Comparison of ENCODE assay signal across 8 cellular contexts in genomic region chr10:97425964-97426775, GRCh38. TPM values are rescaled to one million over a fixed set of nuclear protein-coding genes. Genes with fewer than 3 reads are reported as not detected.
DNase-seq lines count a peak whose midpoint lies in the region; TF ChIP-seq lines count a peak whose summit lies in the region.

Gene PGAM1, plus strand, starts transcription at chr10:97426191. Its CDS starts 117 bp downstream, at chr10:97426308.

- H3K4ac ChIP-seq in H9 (ENCODE audit: low read depth, low read length) = peak within 1 kb of the TSS; percentile 18; the same call in 1 of the 2 replicates

- no peak within 1 kb of the TSS for H3T11ph ChIP-seq in H9 (ENCODE audit: low read length)

- in situ Hi-C loops in G401 (cut with HindIII; ENCODE audit: low sequenced_read_pairs) = no loop called here

- H3K27me3 Mint-ChIP-seq in H9 (ENCODE audit: low read depth) (0 out of 2 replicates have a peak, but pooled peaks cover 1% of the 10 kb centered on the region), neural crest cell (ENCODE audit: low read depth) (no peaks in the 10 kb centered on the region)

- H3K4me3 ChIP-seq in stomach smooth muscle (ENCODE audit: low read length in 2 of 2) = peak within 1 kb of the TSS; percentile 91 to 96

- H3K79me2 ChIP-seq in H9 (ENCODE audit: insufficient read depth, low read length) = peaks cover 19% of the 10 kb centered on the region; the same call in 1 of the 2 replicates

- H3K27ac ChIP-seq in H9 (ENCODE audit: insufficient read length, low read depth, low read length) (peak within 1 kb of the TSS; percentile 74), stomach smooth muscle (ENCODE audit: low read length) (peak within 1 kb of the TSS; percentile 88)

- H3K4me2 ChIP-seq in H9 (ENCODE audit: insufficient read depth, insufficient read length, low read length) = peak within 1 kb of the TSS; percentile 83

- H3K4me3 Mint-ChIP-seq in H9 = peak within 1 kb of the TSS; percentile 90 to 96
- H3K4me3 Mint-ChIP-seq in neural crest cell = peak within 1 kb of the TSS; percentile 95

- H4K5ac ChIP-seq in H9 (ENCODE audit: insufficient read length, low read depth, low read length) = no peak within 1 kb of the TSS

- no peak within 1 kb of the TSS for H4K8ac ChIP-seq in H9 (replicated peaks; ENCODE audit: insufficient read length, low read depth, low read length)

- H2BK20ac ChIP-seq in H9 (ENCODE audit: low read depth, low read length, poor library complexity, severe bottlenecking) = no peak within 1 kb of the TSS

- H3K27ac Mint-ChIP-seq in H9 = peak within 1 kb of the TSS; percentile 97 to 99 (median 99)
- peak within 1 kb of the TSS; percentile 94 for H3K27ac Mint-ChIP-seq in neural crest cell (ENCODE audit: unreplicated experiment)

- no peak within 1 kb of the TSS for H2BK120ac ChIP-seq in H9 (ENCODE audit: low read depth, low read length, poor library complexity, severe bottlenecking)

- peak within 1 kb of the TSS; percentile 89 for H2BK12ac ChIP-seq in H9 (ENCODE audit: insufficient read length, low read depth, low read length)

- no peak within 1 kb of the TSS for H2AFZ ChIP-seq in H9 (ENCODE audit: low read length)

- peak within 1 kb of the TSS; percentile 34 for H3K56ac ChIP-seq in H9 (ENCODE audit: insufficient read length, low read depth, low read length)

- no CpG with 5 or more reads among the region's 90 CpGs for WGBS in H9 (ENCODE audit: extremely low coverage, insufficient read length, low lambda C conversion rate)

- H3K18ac ChIP-seq in H9 (ENCODE audit: insufficient read length, low read depth, low read length) = peak within 1 kb of the TSS; percentile 95

- H3K27me3 ChIP-seq in H9 (ENCODE audit: insufficient read depth, low read length) = no peaks in the 10 kb centered on the region
- no peaks in the 10 kb centered on the region for H3K27me3 ChIP-seq in stomach smooth muscle (ENCODE audit: control insufficient read depth in 1 of 2, insufficient read depth in 2 of 2, low read length in 2 of 2)

- H3K9ac ChIP-seq in H9 (ENCODE audit: extremely low read depth, insufficient read length, low read length) = peak within 1 kb of the TSS; percentile 99
- peak within 1 kb of the TSS; percentile 90 for H3K9ac ChIP-seq in stomach smooth muscle (ENCODE audit: low read length in 2 of 2)

- H3K9me3 ChIP-seq in H9 (ENCODE audit: control insufficient read depth, low read depth, low read length) (no peaks in the 10 kb centered on the region), stomach smooth muscle (ENCODE audit: control insufficient read depth in 2 of 2, low read length in 2 of 2) (no peaks in the 10 kb centered on the region)

- no peak within 1 kb of the TSS for H2AK5ac ChIP-seq in H9 (ENCODE audit: insufficient read length, low read length)

- H3K4me1 ChIP-seq in H9 (ENCODE audit: insufficient read depth, low read length) = no peaks in the 10 kb centered on the region
- H3K4me1 ChIP-seq in stomach smooth muscle (ENCODE audit: control insufficient read depth, insufficient read depth, low read length) = peaks cover 20% of the 10 kb centered on the region

- no peak within 1 kb of the TSS for H2BK15ac ChIP-seq in H9 (ENCODE audit: low read depth, low read length)

- no peaks in the 10 kb centered on the region for H4K20me1 ChIP-seq in H9 (ENCODE audit: control insufficient read depth, insufficient read depth, insufficient read length)

- peaks cover 9% of the 10 kb centered on the region for H3K23me2 ChIP-seq in H9 (ENCODE audit: insufficient read length, low read depth, low read length, poor library complexity, severe bottlenecking)

- TF ChIP-seq CTCF in H9 (conservative IDR thresholded peaks at IDR 0.05) (peak; percentile 69), neural crest cell (conservative IDR thresholded peaks at IDR 0.05) (peak; percentile 63)

- peak within 1 kb of the TSS; percentile 91 for H3K14ac ChIP-seq in H9 (ENCODE audit: insufficient read depth, low read length)

- DNase-seq in G401 (ENCODE audit: low spot score) (peak; percentile 93), H9 (peak; percentile 97), M059J (ENCODE audit: low read depth) (peak; percentile 92), SHP77 (lab: John Stamatoyannopoulos, UW) (peak; percentile 91 to 92), fibroblast of the conjunctiva (ENCODE audit: low read depth) (peak; percentile 96), neural crest cell (ENCODE audit: low read depth, low spot score) (peak; percentile 91)
- peak; percentile 98 for DNase-seq in activated effector memory CD4-positive, alpha-beta T cell treated with anti-CD3 and anti-CD28 coated beads, Interleukin-2, amount 50 U/mL, for 16 hours

- H4K91ac ChIP-seq in H9 (ENCODE audit: insufficient read length, low read depth, low read length) = no peak within 1 kb of the TSS

- H3K23ac ChIP-seq in H9 (ENCODE audit: insufficient read length, low read depth, low read length) = no peak within 1 kb of the TSS

- H2BK5ac ChIP-seq in H9 (ENCODE audit: insufficient read length, low read length) = peak within 1 kb of the TSS; percentile 61

- H3K4me1 Mint-ChIP-seq in H9 (peaks cover 17 to 19% of the 10 kb centered on the region in 2 experiments), neural crest cell (peaks cover 30% of the 10 kb centered on the region)

- H3K79me1 ChIP-seq in H9 (ENCODE audit: insufficient read depth, low read depth, low read length, poor library complexity, severe bottlenecking) = no peaks in the 10 kb centered on the region

- H3K36me3 ChIP-seq in stomach smooth muscle (ENCODE audit: control insufficient read depth in 2 of 2, insufficient read depth in 2 of 2, low read length in 2 of 2) = peaks cover 11 to 14% of the 10 kb centered on the region in 2 donors

- H3K36me3 Mint-ChIP-seq in H9 (ENCODE audit: insufficient read depth in 1 of 3, low read depth in 3 of 3) = peaks cover 30 to 43% (median 35%) of the 10 kb centered on the region in 3 experiments
- peaks cover 11% of the 10 kb centered on the region for H3K36me3 Mint-ChIP-seq in neural crest cell (ENCODE audit: low read depth)

- H3K9me3 Mint-ChIP-seq in H9 = peaks cover 0 to 3% of the 10 kb centered on the region in 2 experiments; a peak in 2 of 5 replicates
- no peaks in the 10 kb centered on the region for H3K9me3 Mint-ChIP-seq in neural crest cell

RNA-seq across cellular contexts. Expression of gene PGAM1, which starts in this region (rescaled TPM):
- total RNA-seq in G401 (2014; rRNA removed; shearing (Covaris generic)) = 724 and 846 TPM in 2 replicates
- total RNA-seq in H9 (2021) = 932 and 935 TPM in 2 replicates
- 949 and 1,198 TPM in 2 replicates for total RNA-seq in M059J (2014; rRNA removed; shearing (Covaris generic))
- total RNA-seq in neural crest cell = 313 and 337 TPM in 2 replicates

Comparison
In these comparisons a context has a peak if more than half of its experiments do, and no peak if none do; other contexts are left out.
1. Peak in every context shown above with its lines: DNase-seq, H3K4me3 ChIP-seq and H3K27ac ChIP-seq.